ENCODE assay signal across 8 cellular contexts in the genomic region with DNA sequence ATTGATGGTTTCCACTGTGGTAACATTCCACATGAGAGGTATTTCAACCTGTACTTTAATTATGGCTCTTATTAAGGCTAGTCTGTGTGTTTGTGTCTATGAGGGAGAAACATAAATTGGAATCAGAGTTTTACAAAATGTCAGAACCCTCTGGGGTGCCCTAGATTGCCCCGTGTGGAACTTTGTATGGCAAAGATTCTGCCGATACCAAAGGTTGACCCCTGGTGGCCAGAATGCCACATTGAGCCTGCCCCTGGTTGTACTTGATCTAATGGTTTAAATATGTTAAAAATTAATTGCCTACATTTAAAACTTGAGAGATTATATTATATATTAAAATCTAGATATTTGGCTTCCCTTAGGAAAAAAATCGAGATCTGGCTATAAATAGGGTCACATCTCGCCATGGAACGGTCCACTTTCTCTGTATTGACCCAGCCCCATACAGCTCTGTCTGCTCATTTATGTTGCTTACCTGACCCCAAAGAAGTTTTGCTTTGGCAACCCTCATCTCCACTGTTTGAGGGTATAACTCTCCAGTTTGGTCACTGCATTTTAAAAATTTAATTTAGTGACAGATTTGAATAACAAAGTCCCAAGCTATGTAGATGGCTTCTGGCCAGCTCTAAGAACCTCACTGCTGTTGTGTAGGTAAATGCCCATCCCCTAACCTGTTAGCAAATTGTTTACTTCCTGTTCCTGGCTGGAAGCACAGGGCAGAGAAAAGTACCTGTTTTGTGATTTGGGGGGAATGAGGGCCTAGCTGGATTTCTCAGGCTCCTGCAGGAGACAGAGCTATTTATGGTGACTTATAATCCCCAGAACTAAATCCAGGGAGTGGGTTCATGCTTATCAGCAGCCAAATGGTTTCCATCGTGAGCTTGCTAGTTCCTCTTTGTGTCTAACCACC.
A peak's percentile ranks its signal among the peaks of the same experiment; 100 is the strongest.
DNase-seq lines count a peak whose midpoint lies in the region; ATAC-seq and TF ChIP-seq lines count a peak whose summit lies in the region.

No MANE protein-coding gene starts in this region.

- H3K4me3 ChIP-seq in WERI-Rb-1 (ENCODE audit: low read depth, low read length): no peak overlapping the region
- H3K4me3 ChIP-seq in tibial artery: no peak overlapping the region

- H3K36me3 ChIP-seq in WERI-Rb-1 (no peaks in the 10 kb centered on the region), tibial artery (no peaks in the 10 kb centered on the region)

- intact Hi-C loops in tibial artery (cut with DNase I; ENCODE audit: low total_unique reads): no loop called here

- in situ Hi-C loops in KBM-7 (cut with MboI; ENCODE audit: low pct_unique_long_range_greater_than_20kb, low sequenced_read_pairs): no loop called here

- no peaks in the 10 kb centered on the region for H3K4me1 ChIP-seq in tibial artery

- peak; percentile 73 for ATAC-seq in GM19468 (IDR thresholded peaks at IDR 0.05; ENCODE audit: extremely low read depth, unreplicated experiment)

- peak; percentile 56 for TF ChIP-seq CTCF in WERI-Rb-1 (IDR thresholded peaks at IDR 0.05; ENCODE audit: low read depth, low read length)
- peak; percentile 27 to 53 for TF ChIP-seq CTCF in tibial artery (IDR thresholded peaks at IDR 0.05)

- no peaks in the 10 kb centered on the region for H3K27me3 ChIP-seq in WERI-Rb-1 (ENCODE audit: insufficient read depth, low read depth, severe bottlenecking)
- H3K27me3 ChIP-seq in tibial artery: no peaks in the 10 kb centered on the region

- DNase-seq in DMS53 (lab: John Stamatoyannopoulos, UW) (peak; percentile 61), KBM-7 (peak; percentile 59), WERI-Rb-1 (peak; percentile 32), ecto neural progenitor cell (ENCODE audit: low spot score) (peak; percentile 59), mucosa of gallbladder (ENCODE audit: low spot score) (peak; percentile 67), tibial artery (peak in 1 of 2 donors; percentile 58), NCI-H187 (lab: John Stamatoyannopoulos, UW) (no peak)

- no peak overlapping the region for H3K27ac ChIP-seq in WERI-Rb-1
- no peak overlapping the region for H3K27ac ChIP-seq in tibial artery

- H3K9me3 ChIP-seq in WERI-Rb-1 (ENCODE audit: severe bottlenecking) (no peaks in the 10 kb centered on the region), tibial artery (no peaks in the 10 kb centered on the region)

Comparison
In these comparisons a context has a peak if more than half of its experiments do, and no peak if none do; other contexts are left out.
1. DNase-seq: peak in DMS53 (single experiment), KBM-7 (single experiment), WERI-Rb-1 (single experiment), ecto neural progenitor cell (single experiment) and mucosa of gallbladder (single experiment); none in NCI-H187 (0 of 2).